Comparison of ENCODE assay signal across 8 cellular contexts in the genomic region with DNA sequence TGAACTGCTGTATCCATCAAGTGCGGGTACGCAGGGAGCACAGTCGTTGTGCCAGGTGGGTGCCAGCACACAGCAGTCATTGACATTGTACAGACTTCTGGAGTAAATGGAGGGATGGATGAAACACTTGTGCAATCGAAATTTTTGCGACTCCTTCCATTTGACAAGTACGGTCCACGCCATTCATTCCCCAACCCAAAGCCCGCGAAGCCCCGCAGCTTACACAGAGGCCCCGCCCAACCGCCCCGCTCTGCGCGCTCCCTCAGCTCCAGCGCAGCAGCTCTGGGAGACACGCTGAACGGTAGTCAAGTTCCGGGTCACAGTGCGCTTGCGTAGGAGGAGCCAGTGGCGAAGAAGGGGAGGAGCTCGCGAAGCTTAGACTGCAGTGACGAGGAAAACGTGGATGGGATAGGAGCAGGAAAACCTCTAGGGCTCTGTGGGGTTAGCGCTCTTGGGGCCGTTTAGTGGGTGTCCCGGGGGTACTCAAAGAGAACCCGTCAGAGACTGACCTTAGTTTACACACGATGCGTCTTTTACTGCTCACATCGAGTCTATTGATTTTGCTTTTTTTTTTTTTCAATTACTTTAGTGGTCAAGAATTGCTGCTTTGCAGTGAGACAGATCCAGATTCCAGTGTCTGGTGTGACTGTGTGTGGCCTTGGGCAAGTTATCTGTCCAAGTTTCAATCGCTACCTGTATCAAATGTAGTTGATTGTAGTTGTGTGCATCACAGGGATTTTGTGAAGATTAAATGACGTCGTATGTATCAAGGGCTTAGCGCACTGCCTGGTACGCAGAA.
DNase-seq lines count a peak whose midpoint lies in the region; ATAC-seq and TF ChIP-seq lines count a peak whose summit lies in the region.

No MANE protein-coding gene starts in this region.

- DNase-seq in AG09309 (ENCODE audit: low read depth) (peak; percentile 48), NCI-H446 treated with DMSO at 0.1 percent for 48 hours (lab: John Stamatoyannopoulos, UW) (peak; percentile 89), dedifferentiated amniotic fluid mesenchymal stem cell (ENCODE audit: extremely low spot score) (peak; percentile 95), left kidney (ENCODE audit: low read depth, low spot score) (peak; percentile 98)
- peak; percentile 92 for DNase-seq in activated CD4-positive, alpha-beta T cell treated with anti-CD3 and anti-CD28 coated beads for 48 hours
- DNase-seq in stimulated activated CD4-positive, alpha-beta T cell treated with anti-CD3 and anti-CD28 coated beads, Interleukin-1b, Interleukin-23, amount 100 ng/mL, for 4 hours (ENCODE audit: low read depth in 2 of 2) = peak; percentile 80 to 82

- peak; percentile 100 for ATAC-seq in GM19025 (IDR thresholded peaks at IDR 0.05; ENCODE audit: low read depth, unreplicated experiment)
- ATAC-seq in HG03280 (IDR thresholded peaks at IDR 0.05; ENCODE audit: unreplicated experiment) = peak; percentile 100

- no peak for TF ChIP-seq CTCF in AG09309 (IDR thresholded peaks at IDR 0.05; ENCODE audit: control insufficient read depth, insufficient read depth, low read depth, low read length, missing control alignments)

- H3K4me3 ChIP-seq in AG09309 (ENCODE audit: control insufficient read depth, low read depth, low read length) = peak overlapping the region; percentile 48

Comparison
In these comparisons a context has a peak if more than half of its experiments do, and no peak if none do; other contexts are left out.
1. Peak in every context shown above with its lines: DNase-seq, ATAC-seq and H3K4me3 ChIP-seq.
2. DNase-seq: peak in every context shown above with its lines; median percentile 98 in left kidney; 95 in dedifferentiated amniotic fluid mesenchymal stem cell; 92 in activated CD4-positive, alpha-beta T cell treated with anti-CD3 and anti-CD28 coated beads for 48 hours; 89 in NCI-H446 treated with DMSO at 0.1 percent for 48 hours; 81 in stimulated activated CD4-positive, alpha-beta T cell treated with anti-CD3 and anti-CD28 coated beads, Interleukin-1b, Interleukin-23, amount 100 ng/mL, for 4 hours; 48 in AG09309.